In genomic region chr10:33412261-33413092, GRCh38 we compare ENCODE assay signal across 10 cellular contexts.
DNase-seq lines count a peak whose midpoint lies in the region; ATAC-seq and TF ChIP-seq lines count a peak whose summit lies in the region.
"Had no signal": no experiment of that assay in that cellular context is flagged by ENCODE, and none has a peak within 500 bp of the region (broad histone marks: within the 10 kb centered on the region; RNA-seq: fewer than 3 reads in every experiment).

No MANE protein-coding gene starts in this region.

- no peak for TF ChIP-seq CTCF in gastroesophageal sphincter (IDR thresholded peaks at IDR 0.05)

- H3K36me3 ChIP-seq in gastroesophageal sphincter, result no peaks in the 10 kb centered on the region

- TF ChIP-seq POLR2A in gastroesophageal sphincter (IDR thresholded peaks at IDR 0.05), result no peak

- DNase-seq in GM04504 (ENCODE audit: low read depth) (peak; percentile 87), RPMI7951 (ENCODE audit: low read depth) (peak; percentile 99), skeletal muscle cell (ENCODE audit: low read depth) (peak; percentile 95), NCI-H2196 treated with DMSO at 0.1 percent for 48 hours (lab: John Stamatoyannopoulos, UW; ENCODE audit: unreplicated experiment) (no peak), NCI-H510A treated with DMSO at 0.1 percent for 48 hours (lab: John Stamatoyannopoulos, UW) (no peak)
- DNase-seq: mesendoderm had no signal

- no peaks in the 10 kb centered on the region for H3K27me3 ChIP-seq in gastroesophageal sphincter

- peak overlapping the region in 3 of 4 donors; percentile 16 to 37 (median 28) for H3K27ac ChIP-seq in gastroesophageal sphincter
- H3K27ac ChIP-seq: SK-N-MC had no signal

- no peaks in the 10 kb centered on the region for H3K9me3 ChIP-seq in gastroesophageal sphincter

- ATAC-seq in gastroesophageal sphincter (peak; percentile 80), GM19463 (IDR thresholded peaks at IDR 0.05; ENCODE audit: unreplicated experiment) (no peak), HG02885 (IDR thresholded peaks at IDR 0.05; ENCODE audit: poor library complexity, unreplicated experiment) (no peak)

- H3K4me1 ChIP-seq in gastroesophageal sphincter, result peaks cover 0 to 12% (median 3%) of the 10 kb centered on the region in 3 donors

- no peak overlapping the region for H3K4me3 ChIP-seq in gastroesophageal sphincter
- H3K4me3 ChIP-seq in skeletal muscle cell (ENCODE audit: low read depth, low read length), result no peak overlapping the region
- H3K4me3 ChIP-seq: SK-N-MC had no signal

- 44 to 64% methylated on average over 5 to 6 of the region's 6 CpGs for WGBS in gastroesophageal sphincter (ENCODE audit: low coverage in 1 of 2), 2 donors

- TF ChIP-seq EP300 in gastroesophageal sphincter (IDR thresholded peaks at IDR 0.05), result no peak

Comparison
In these comparisons a context has a peak if more than half of its experiments do, and no peak if none do; other contexts are left out.
1. DNase-seq: peak in GM04504 (single experiment), RPMI7951 (single experiment) and skeletal muscle cell (single experiment); none in NCI-H2196 treated with DMSO at 0.1 percent for 48 hours (single experiment) and NCI-H510A treated with DMSO at 0.1 percent for 48 hours (single experiment).